17 cellular contexts compared by ENCODE assay signal in genomic region chr22:29320546-29320945, GRCh38. TPM values are rescaled to one million over a fixed set of nuclear protein-coding genes. Genes with fewer than 3 reads are reported as not detected.
A peak's percentile ranks its signal among the peaks of the same experiment; 100 is the strongest.
DNase-seq lines count a peak whose midpoint lies in the region; ATAC-seq and TF ChIP-seq lines count a peak whose summit lies in the region.
"Had no signal": no experiment of that assay in that cellular context is flagged by ENCODE, and none has a peak within 500 bp of the region (broad histone marks: within the 10 kb centered on the region; RNA-seq: fewer than 3 reads in every experiment).

No MANE protein-coding gene starts in this region.

- H3K9me3 ChIP-seq in WERI-Rb-1 (ENCODE audit: severe bottlenecking) (no peaks in the 10 kb centered on the region), mucosa of descending colon (no peaks in the 10 kb centered on the region)
- H3K9me3 ChIP-seq: ascending aorta had no signal

- ATAC-seq in mucosa of descending colon: peak; percentile 31
- ATAC-seq: activated T-cell treated with anti-CD3 and anti-CD28 coated beads, Interleukin-2, amount 50 U/mL, for 72 hours; left ventricle myocardium superior had no signal

- H3K4me3 ChIP-seq in WERI-Rb-1 (ENCODE audit: low read depth, low read length): no peak overlapping the region
- no peak overlapping the region for H3K4me3 ChIP-seq in mucosa of descending colon
- H3K4me3 ChIP-seq: ascending aorta, smooth muscle cell had no signal

- no peak overlapping the region for H3K4me3 Mint-ChIP-seq in activated naive CD4-positive, alpha-beta T cell treated with anti-CD3 and anti-CD28 coated beads, Interleukin-2, amount 10 ng/mL, durations not matched to agents 7 days and 5 days
- H3K4me3 Mint-ChIP-seq: activated T-cell treated with anti-CD3 and anti-CD28 coated beads, Interleukin-2, amount 50 U/mL, for 72 hours; nephron had no signal

- DNase-seq in ELR (ENCODE audit: low read depth): peak; percentile 46
- DNase-seq in Kasumi-1 (lab: John Stamatoyannopoulos, UW): peak; percentile 64 to 78
- DNase-seq in WERI-Rb-1: no peak
- no peak for DNase-seq in mucosa of descending colon
- DNase-seq in NK-92 (lab: John Stamatoyannopoulos, UW; ENCODE audit: unreplicated experiment): no peak
- DNase-seq in DMS79 (lab: John Stamatoyannopoulos, UW): no peak
- no peak for DNase-seq in activated naive CD4-positive, alpha-beta T cell treated with anti-CD3 and anti-CD28 coated beads, Interleukin-2, amount 10 ng/mL, durations not matched to agents 7 days and 5 days
- DNase-seq: activated CD4-positive, alpha-beta T cell treated with anti-CD3 and anti-CD28 coated beads for 48 hours; activated T-cell treated with anti-CD3 and anti-CD28 coated beads, Interleukin-2, amount 50 U/mL, for 72 hours; Calu3; GOT3; left ventricle myocardium superior; NCI-H1417; NK-92 treated with Interleukin-12 subunit alpha and Interleukin-12 subunit beta, amount 100 ng/mL, for 24 hours had no signal

- no peaks in the 10 kb centered on the region for H3K27me3 ChIP-seq in WERI-Rb-1 (ENCODE audit: insufficient read depth, low read depth, severe bottlenecking)

- peaks cover 2% of the 10 kb centered on the region for H3K4me1 Mint-ChIP-seq in activated naive CD4-positive, alpha-beta T cell treated with anti-CD3 and anti-CD28 coated beads, Interleukin-2, amount 10 ng/mL, durations not matched to agents 7 days and 5 days
- H3K4me1 Mint-ChIP-seq: nephron had no signal

- H3K36me3 ChIP-seq in WERI-Rb-1: no peaks in the 10 kb centered on the region
- no peaks in the 10 kb centered on the region for H3K36me3 ChIP-seq in mucosa of descending colon (ENCODE audit: low read depth)
- H3K36me3 ChIP-seq: ascending aorta had no signal

- H3K9me3 Mint-ChIP-seq in activated naive CD4-positive, alpha-beta T cell treated with anti-CD3 and anti-CD28 coated beads, Interleukin-2, amount 10 ng/mL, durations not matched to agents 7 days and 5 days: no peaks in the 10 kb centered on the region
- H3K9me3 Mint-ChIP-seq: activated T-cell treated with anti-CD3 and anti-CD28 coated beads, Interleukin-2, amount 50 U/mL, for 72 hours; nephron had no signal

- intact Hi-C loops in mucosa of descending colon (cut with DNase I, micrococcal nuclease): no loop called here

- CTCF ChIA-PET in activated naive CD4-positive, alpha-beta T cell treated with anti-CD3 and anti-CD28 coated beads, Interleukin-2, amount 10 ng/mL, durations not matched to agents 7 days and 5 days (lab: Charles Lee): interaction anchor here (1.2 kb wide), 1 partner anchor 16 kb away, joined by 3 read pairs; no protein-coding TSS in a partner anchor

- H3K27ac ChIP-seq in WERI-Rb-1: no peak overlapping the region
- H3K27ac ChIP-seq: ascending aorta had no signal

- peaks cover 36% of the 10 kb centered on the region for H3K27me3 Mint-ChIP-seq in activated naive CD4-positive, alpha-beta T cell treated with anti-CD3 and anti-CD28 coated beads, Interleukin-2, amount 10 ng/mL, durations not matched to agents 7 days and 5 days

- H3K27ac Mint-ChIP-seq in activated naive CD4-positive, alpha-beta T cell treated with anti-CD3 and anti-CD28 coated beads, Interleukin-2, amount 10 ng/mL, durations not matched to agents 7 days and 5 days: no peak overlapping the region
- H3K27ac Mint-ChIP-seq: activated T-cell treated with anti-CD3 and anti-CD28 coated beads, Interleukin-2, amount 50 U/mL, for 72 hours; nephron had no signal

- H3K4me1 ChIP-seq in mucosa of descending colon (ENCODE audit: low read depth): peaks cover 4% of the 10 kb centered on the region

- TF ChIP-seq CTCF in WERI-Rb-1 (IDR thresholded peaks at IDR 0.05; ENCODE audit: low read depth, low read length) (0 out of 2 replicates have a peak, but pooled peaks have one; percentile 26), mucosa of descending colon (IDR thresholded peaks at IDR 0.05) (no peak)

- peaks cover 2% of the 10 kb centered on the region for H3K36me3 Mint-ChIP-seq in activated naive CD4-positive, alpha-beta T cell treated with anti-CD3 and anti-CD28 coated beads, Interleukin-2, amount 10 ng/mL, durations not matched to agents 7 days and 5 days

RNA-seq across cellular contexts. Expression of gene RASL10A, which starts 5.0 kb away (rescaled TPM):
- total RNA-seq in mucosa of descending colon: 1 to 10 TPM; 1.1 to 2.3 (median 1.4) TPM
- total RNA-seq: ascending aorta, smooth muscle cell had no signal

RNA-seq across cellular contexts. Expression of gene GAS2L1, which starts 14.1 kb away (rescaled TPM):
- 10 to 100 TPM; 19.7 to 34.7 (median 24.7) TPM for total RNA-seq in mucosa of descending colon

RNA-seq across cellular contexts. Expression of gene EWSR1, which starts 52.5 kb away (rescaled TPM):
- 100 to 1,000 TPM; 176 to 227 (median 179) TPM for total RNA-seq in mucosa of descending colon

RNA-seq across cellular contexts. Expression of gene RHBDD3, which starts 52.8 kb away (rescaled TPM):
- 10 to 100 TPM; 13.3 to 26.1 (median 19.1) TPM for total RNA-seq in mucosa of descending colon

Comparison
In these comparisons a context has a peak if more than half of its experiments do, and no peak if none do; other contexts are left out.
1. DNase-seq: peak in ELR (single experiment) and Kasumi-1 (2 of 2); none in WERI-Rb-1 (single experiment), mucosa of descending colon (0 of 3), NK-92 (single experiment), DMS79 (single experiment) and activated naive CD4-positive, alpha-beta T cell treated with anti-CD3 and anti-CD28 coated beads, Interleukin-2, amount 10 ng/mL, durations not matched to agents 7 days and 5 days (single experiment).